8 cellular contexts compared by ENCODE assay signal in the genomic region with DNA sequence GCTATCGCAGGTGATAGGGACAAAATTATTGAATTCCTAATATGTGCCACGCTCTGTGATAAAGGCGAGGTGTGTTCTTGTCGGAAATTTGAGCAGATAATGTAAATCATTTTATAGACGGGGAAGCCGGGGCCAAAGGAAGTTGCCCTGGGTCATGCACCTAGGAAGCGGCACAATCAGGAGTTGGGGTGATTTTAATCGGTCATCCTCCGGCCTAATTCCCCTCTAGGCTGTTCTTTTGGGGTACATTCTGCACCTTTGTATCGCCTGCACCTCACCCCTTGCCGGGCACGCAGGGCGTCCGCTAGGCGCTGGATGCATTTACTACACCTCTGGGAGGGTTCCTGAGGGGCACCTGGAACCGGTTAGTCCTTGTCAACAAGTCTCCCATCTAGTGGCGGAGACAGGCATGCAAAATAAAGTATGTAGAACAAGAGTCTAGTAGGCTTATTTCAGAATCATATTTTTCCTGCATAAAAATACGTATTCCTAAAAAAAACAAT. TPM values are rescaled to one million over a fixed set of nuclear protein-coding genes. Genes with fewer than 3 reads are reported as not detected.
DNase-seq lines count a peak whose midpoint lies in the region; ATAC-seq, FAIRE-seq and TF ChIP-seq lines count a peak whose summit lies in the region.

No MANE protein-coding gene starts in this region.

- H3K27ac Mint-ChIP-seq in activated naive CD4-positive, alpha-beta T cell treated with anti-CD3 and anti-CD28 coated beads, Interleukin-2, amount 50 U/mL, for 24 hours = peak overlapping the region; percentile 70
- peak overlapping the region; percentile 81 for H3K27ac Mint-ChIP-seq in progenitor cell of endocrine pancreas

- BruUV-seq in PC-3 (replicated peaks; lab: Mats Ljungman, UMichigan) = no TSS peak

- ATAC-seq in HG03442 (IDR thresholded peaks at IDR 0.05; ENCODE audit: unreplicated experiment) (peak; percentile 36), PC-3 (peak; percentile 53), heart left ventricle (peak in 3 of 4 donors; percentile 1 to 45 (median 25))

- no peaks in the 10 kb centered on the region for H3K9me2 ChIP-seq in PC-3 (replicated peaks; ENCODE audit: low read length)

- DNase-seq in COLO668 (lab: John Stamatoyannopoulos, UW; ENCODE audit: unreplicated experiment) (peak; percentile 65), GM19239 (ENCODE audit: insufficient read length, low spot score) (peak; percentile 58), PC-3 (peak; percentile 69), heart left ventricle (no peak), progenitor cell of endocrine pancreas (ENCODE audit: low spot score, unreplicated experiment) (no peak), dedifferentiated amniotic fluid mesenchymal stem cell (ENCODE audit: extremely low spot score) (no peak)

- peaks cover 14% of the 10 kb centered on the region; the same call in 1 of the 2 replicates for H4K20me1 ChIP-seq in PC-3 (ENCODE audit: low read length)

- peaks cover 5% of the 10 kb centered on the region for H3K36me3 Mint-ChIP-seq in activated naive CD4-positive, alpha-beta T cell treated with anti-CD3 and anti-CD28 coated beads, Interleukin-2, amount 50 U/mL, for 24 hours
- no peaks in the 10 kb centered on the region for H3K36me3 Mint-ChIP-seq in progenitor cell of endocrine pancreas (ENCODE audit: insufficient read depth)

- H3K4me3 Mint-ChIP-seq in activated naive CD4-positive, alpha-beta T cell treated with anti-CD3 and anti-CD28 coated beads, Interleukin-2, amount 50 U/mL, for 24 hours = peak overlapping the region; percentile 89
- peak overlapping the region; percentile 81 for H3K4me3 Mint-ChIP-seq in progenitor cell of endocrine pancreas (ENCODE audit: low read depth)

- peak; percentile 62 for TF ChIP-seq CTCF in PC-3 (conservative IDR thresholded peaks at IDR 0.05; ENCODE audit: low read depth, low read length)
- peak in 3 of 12 donors; percentile 15 to 24 (median 21) for TF ChIP-seq CTCF in heart left ventricle (IDR thresholded peaks at IDR 0.05)
- peak; percentile 55 for TF ChIP-seq CTCF in progenitor cell of endocrine pancreas (IDR thresholded peaks at IDR 0.05; ENCODE audit: unreplicated experiment)

- H3K9me3 ChIP-seq in PC-3 (ENCODE audit: low read length) = no peaks in the 10 kb centered on the region
- no peaks in the 10 kb centered on the region for H3K9me3 ChIP-seq in heart left ventricle

- peak overlapping the region; percentile 95 for H2AFZ ChIP-seq in PC-3 (ENCODE audit: low read length)

- H3K4me3 ChIP-seq in PC-3 (ENCODE audit: low read length) = peak overlapping the region; percentile 83
- peak overlapping the region; percentile 78 to 100 (median 98) for H3K4me3 ChIP-seq in heart left ventricle

- TF ChIP-seq POLR2A in heart left ventricle (IDR thresholded peaks at IDR 0.05) = no peak

- H3K27me3 ChIP-seq in PC-3 (ENCODE audit: low read length) (no peaks in the 10 kb centered on the region), heart left ventricle (no peaks in the 10 kb centered on the region)

- H3K4me1 Mint-ChIP-seq in activated naive CD4-positive, alpha-beta T cell treated with anti-CD3 and anti-CD28 coated beads, Interleukin-2, amount 50 U/mL, for 24 hours = peaks cover 32% of the 10 kb centered on the region
- peaks cover 14% of the 10 kb centered on the region for H3K4me1 Mint-ChIP-seq in progenitor cell of endocrine pancreas (ENCODE audit: low read depth)

- POLR2A ChIA-PET in PC-3 (lab: Charles Lee; ENCODE audit: unreplicated experiment) = no interaction called here

- H3K27me3 Mint-ChIP-seq in activated naive CD4-positive, alpha-beta T cell treated with anti-CD3 and anti-CD28 coated beads, Interleukin-2, amount 50 U/mL, for 24 hours = no peaks in the 10 kb centered on the region
- peaks cover 4% of the 10 kb centered on the region for H3K27me3 Mint-ChIP-seq in progenitor cell of endocrine pancreas

- H3K79me2 ChIP-seq in PC-3 (ENCODE audit: low read length) = peaks cover 30% of the 10 kb centered on the region

- FAIRE-seq in GM19239 (lab: Jason Lieb, UNC) = peak; percentile 90

- intact Hi-C loops in PC-3 (cut with micrococcal nuclease) (no loop called here), heart left ventricle (cut with DNase I) (no loop called here)

- H3K4me2 ChIP-seq in PC-3 (ENCODE audit: low read length) = peak overlapping the region; percentile 94

- H3K9ac ChIP-seq in PC-3 (ENCODE audit: low read length) = peak overlapping the region; percentile 41

- H3K9me3 Mint-ChIP-seq in activated naive CD4-positive, alpha-beta T cell treated with anti-CD3 and anti-CD28 coated beads, Interleukin-2, amount 50 U/mL, for 24 hours = no peaks in the 10 kb centered on the region
- no peaks in the 10 kb centered on the region for H3K9me3 Mint-ChIP-seq in progenitor cell of endocrine pancreas (ENCODE audit: low read depth)

- H3F3A ChIP-seq in PC-3 (ENCODE audit: low read length, unreplicated experiment) = no peaks in the 10 kb centered on the region

- H3K4me1 ChIP-seq in PC-3 (ENCODE audit: insufficient read depth, low read length) = peaks cover 11% of the 10 kb centered on the region
- peaks cover 5 to 30% (median 21%) of the 10 kb centered on the region in 12 donors for H3K4me1 ChIP-seq in heart left ventricle

- H3K27ac ChIP-seq in PC-3 (ENCODE audit: low read length) (no peak overlapping the region), heart left ventricle (peak overlapping the region in 10 of 12 donors; percentile 24 to 92 (median 83))

- WGBS in heart left ventricle, 4 donors = 2 to 4% (median 3%) methylated on average over 18 of the region's 18 CpGs

- CTCF ChIA-PET in PC-3 (lab: Charles Lee) = no interaction called here

- peaks cover 3% of the 10 kb centered on the region; the same call in 1 of the 2 replicates for H3K36me3 ChIP-seq in PC-3 (ENCODE audit: low read depth, low read length)
- H3K36me3 ChIP-seq in heart left ventricle = peaks cover 2 to 29% (median 19%) of the 10 kb centered on the region in 9 donors

RNA-seq across cellular contexts. Expression of a gene that starts 0.6 kb away (rescaled TPM):
- 51.8 and 54.2 TPM in 2 replicates for total RNA-seq in PC-3 (2014; rRNA removed)
- total RNA-seq in heart left ventricle = 10 to 100 TPM; 32.1 to 54.4 (median 50.4) TPM
- 10 to 100 TPM; 29.2 to 69.3 TPM for polyA plus RNA-seq in heart left ventricle
- total RNA-seq in progenitor cell of endocrine pancreas = 35.4 and 36.9 TPM in 2 replicates

RNA-seq across cellular contexts. Expression of a gene that starts 16.8 kb away (rescaled TPM):
- total RNA-seq in PC-3 (2014; rRNA removed) (not detected in 2 replicates), heart left ventricle (1 to 10 TPM in 2 of 9 donors, under 1 TPM in 5, not detected in 2; 0.28 to 1.8 (median 0.40) TPM), progenitor cell of endocrine pancreas (3.7 and 5.4 TPM in 2 replicates)
- under 1 TPM; 0.44 to 0.65 TPM for polyA plus RNA-seq in heart left ventricle

RNA-seq across cellular contexts. Expression of a gene that starts 59.6 kb away (rescaled TPM):
- total RNA-seq in PC-3 (2014; rRNA removed) (not detected in 2 replicates), heart left ventricle (under 1 TPM in 5 of 9 donors, not detected in 4; 0.16 to 0.60 (median 0.48) TPM), progenitor cell of endocrine pancreas (not detected in 2 replicates)
- 1 to 10 TPM in 1 of 2 donors, under 1 TPM in 1; 0.19 to 1.8 TPM for polyA plus RNA-seq in heart left ventricle

Comparison
In these comparisons a context has a peak if more than half of its experiments do, and no peak if none do; other contexts are left out.
1. DNase-seq: peak in COLO668 (single experiment), GM19239 (single experiment) and PC-3 (single experiment); none in heart left ventricle (0 of 5), progenitor cell of endocrine pancreas (single experiment) and dedifferentiated amniotic fluid mesenchymal stem cell (single experiment).
2. Peak in every context shown above with its lines, with median percentiles within 50 percentile points of each other: ATAC-seq.